In genomic region chr1:224205438-224205840, GRCh38 we compare ENCODE assay signal across 1 cellular context.
TF ChIP-seq lines count a peak whose summit lies in the region.

No MANE protein-coding gene starts in this region.

TF ChIP-seq in GM23338, 12 proteins besides CTCF, POLR2A, EP300 and RAD21 (continued from another document):
- no peak for TF ChIP-seq REST (IDR thresholded peaks at IDR 0.05; ENCODE audit: unreplicated experiment)
- no peak for TF ChIP-seq EZH2phosphoT487 (IDR thresholded peaks at IDR 0.05; ENCODE audit: unreplicated experiment)
- TF ChIP-seq EZH2 (IDR thresholded peaks at IDR 0.05; ENCODE audit: low read depth, unreplicated experiment) = no peak
